In the genomic region with DNA sequence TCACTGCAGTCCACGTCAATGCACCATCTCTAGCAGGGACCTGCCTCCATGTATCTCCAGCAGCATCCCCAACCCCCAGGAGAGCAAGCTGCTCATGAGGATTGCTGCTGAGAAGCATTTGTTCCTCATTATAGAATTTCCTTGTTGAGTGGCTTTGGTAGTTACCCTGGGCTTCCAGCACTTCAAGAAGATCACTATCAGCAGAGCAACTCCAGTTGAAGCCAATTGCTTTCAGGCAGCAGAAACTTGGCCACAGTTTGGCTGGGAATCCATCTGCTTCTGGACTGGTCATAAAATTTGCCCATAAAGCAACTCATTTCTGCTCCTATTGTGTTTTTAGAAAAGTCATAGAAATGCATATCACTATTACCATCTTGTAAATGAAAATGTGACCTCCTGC, we compare ENCODE assay signal across 24 cellular contexts. TPM values are rescaled to one million over a fixed set of nuclear protein-coding genes. Genes with fewer than 3 reads are reported as not detected.
"Had no signal": no experiment of that assay in that cellular context is flagged by ENCODE, and none has a peak within 500 bp of the region (broad histone marks: within the 10 kb centered on the region; RNA-seq: fewer than 3 reads in every experiment).

No MANE protein-coding gene starts in this region.

- H3K4me3 Mint-ChIP-seq: effector memory CD8-positive, alpha-beta T cell; naive thymus-derived CD4-positive, alpha-beta T cell; nephron progenitor cell; stimulated activated effector memory CD8-positive, alpha-beta T cell treated with anti-CD3 and anti-CD28 coated beads, Interleukin-12 subunit alpha, Interleukin-12 subunit beta, amount 100 ng/mL, for 72 hours; type B pancreatic cell had no signal

- ATAC-seq: effector memory CD8-positive, alpha-beta T cell; gastrocnemius medialis; heart right ventricle; naive thymus-derived CD4-positive, alpha-beta T cell; psoas muscle; right lobe of liver; stimulated activated effector memory CD8-positive, alpha-beta T cell treated with anti-CD3 and anti-CD28 coated beads, Interleukin-12 subunit alpha, Interleukin-12 subunit beta, amount 100 ng/mL, for 72 hours; stimulated activated naive CD8-positive, alpha-beta T cell treated with anti-CD3 and anti-CD28 coated beads, Interleukin-15, Interleukin-2, amounts not matched to agents 100 U/mL and 50 U/mL, for 24 hours had no signal

- H3K4me1 ChIP-seq: gastrocnemius medialis, psoas muscle, right lobe of liver, thyroid gland had no signal

- H3K27me3 ChIP-seq: right lobe of liver had no signal

- DNase-seq: effector memory CD8-positive, alpha-beta T cell; gastrocnemius medialis; heart right ventricle; hypothalamus; kidney glomerular epithelial cell; mammary epithelial cell; naive thymus-derived CD4-positive, alpha-beta T cell; nephron progenitor cell; psoas muscle; retina; right lobe of liver; stimulated activated CD4-positive, alpha-beta T cell treated with anti-CD3 and anti-CD28 coated beads, Interleukin-4, amount 100 ng/mL, for 1 hour; stimulated activated CD8-positive, alpha-beta memory T cell treated with anti-CD3 and anti-CD28 coated beads, Interleukin-4, amount 100 ng/mL, for 48 hours; stimulated activated naive CD8-positive, alpha-beta T cell treated with anti-CD3 and anti-CD28 coated beads, Interleukin-15, Interleukin-2, amounts not matched to agents 100 U/mL and 50 U/mL, for 24 hours; thyroid gland had no signal

- H3K36me3 Mint-ChIP-seq: naive thymus-derived CD4-positive, alpha-beta T cell; stimulated activated effector memory CD8-positive, alpha-beta T cell treated with anti-CD3 and anti-CD28 coated beads, Interleukin-12 subunit alpha, Interleukin-12 subunit beta, amount 100 ng/mL, for 72 hours; type B pancreatic cell had no signal

- H3K4me3 ChIP-seq: esophagus muscularis mucosa, gastrocnemius medialis, heart right ventricle, psoas muscle, right lobe of liver, suprapubic skin, thyroid gland had no signal

- H3K36me3 ChIP-seq: esophagus muscularis mucosa, gastrocnemius medialis, heart right ventricle, right lobe of liver, suprapubic skin, thyroid gland had no signal

- H3K27ac ChIP-seq: epithelial cell of prostate, esophagus muscularis mucosa, gastrocnemius medialis, heart right ventricle, psoas muscle, right lobe of liver, suprapubic skin, thyroid gland had no signal

- H3K9me3 ChIP-seq: esophagus muscularis mucosa, gastrocnemius medialis, heart right ventricle, psoas muscle, right lobe of liver, suprapubic skin, thyroid gland had no signal

- H3K27ac Mint-ChIP-seq: effector memory CD8-positive, alpha-beta T cell; naive thymus-derived CD4-positive, alpha-beta T cell; nephron progenitor cell; stimulated activated effector memory CD8-positive, alpha-beta T cell treated with anti-CD3 and anti-CD28 coated beads, Interleukin-12 subunit alpha, Interleukin-12 subunit beta, amount 100 ng/mL, for 72 hours; type B pancreatic cell had no signal

- H3K9me3 Mint-ChIP-seq: effector memory CD8-positive, alpha-beta T cell; nephron progenitor cell; stimulated activated effector memory CD8-positive, alpha-beta T cell treated with anti-CD3 and anti-CD28 coated beads, Interleukin-12 subunit alpha, Interleukin-12 subunit beta, amount 100 ng/mL, for 72 hours; type B pancreatic cell had no signal

RNA-seq across cellular contexts. Expression of a gene that starts 17.4 kb away (rescaled TPM):
- total RNA-seq: esophagus muscularis mucosa; fibroblast of villous mesenchyme; gastrocnemius medialis; heart right ventricle; mesenteric fat pad; mononuclear cell; naive thymus-derived CD4-positive, alpha-beta T cell; omental fat pad; psoas muscle; thyroid gland had no signal
- polyA plus RNA-seq: heart right ventricle; naive thymus-derived CD4-positive, alpha-beta T cell; psoas muscle had no signal
